Comparison of ENCODE assay signal across 11 cellular contexts in genomic region chr11:79018371-79018849, GRCh38.
DNase-seq lines count a peak whose midpoint lies in the region; ATAC-seq, FAIRE-seq and TF ChIP-seq lines count a peak whose summit lies in the region.
"Had no signal": no experiment of that assay in that cellular context is flagged by ENCODE, and none has a peak within 500 bp of the region (broad histone marks: within the 10 kb centered on the region; RNA-seq: fewer than 3 reads in every experiment).

No MANE protein-coding gene starts in this region.

- H3K4me1 ChIP-seq in mesodermal cell (ENCODE audit: control insufficient read depth, insufficient read depth, low read length, poor library complexity, severe bottlenecking), result peaks cover 12% of the 10 kb centered on the region

- DNase-seq in AG20443 (ENCODE audit: low spot score) (peak; percentile 41), NCI-H226 (peak; percentile 93), choroid plexus epithelial cell (ENCODE audit: low read depth) (peak; percentile 51), NCI-H187 (lab: John Stamatoyannopoulos, UW) (no peak), DMS79 (lab: John Stamatoyannopoulos, UW) (no peak), frontal cortex (ENCODE audit: low spot score in 2 of 2) (no peak)
- DNase-seq: cortex of kidney; NCI-H2029; stimulated activated naive B cell treated with anti-CD40 and anti-IgM and Interleukin-4, amounts not matched to agents 10 μg/mL and 1 μg/mL and 100 μg/mL, for 72 hours had no signal

- no peaks in the 10 kb centered on the region for H3K36me3 ChIP-seq in mesodermal cell (ENCODE audit: control insufficient read depth, insufficient read depth, low read length)

- H3K9me3 ChIP-seq in mesodermal cell (ENCODE audit: control insufficient read depth, low read length), result no peaks in the 10 kb centered on the region

- peak overlapping the region; percentile 70 for H3K27ac ChIP-seq in mesodermal cell (ENCODE audit: low read depth, low read length, severe bottlenecking)

- no peak for TF ChIP-seq CTCF in choroid plexus epithelial cell (conservative IDR thresholded peaks at IDR 0.05; ENCODE audit: low read depth, low read length)

- H3K4me3 ChIP-seq in choroid plexus epithelial cell (ENCODE audit: low read depth, low read length) (no peak overlapping the region), mesodermal cell (ENCODE audit: extremely low read depth, insufficient read depth, low read length, poor library complexity, severe bottlenecking) (no peak overlapping the region)

- 29 to 70% methylated on average over 1 of the region's 3 CpGs for WGBS in mesodermal cell (ENCODE audit: insufficient coverage in 2 of 2), 2 experiments

- no peak for ATAC-seq in HG02981 (IDR thresholded peaks at IDR 0.05; ENCODE audit: unreplicated experiment)
- ATAC-seq: stimulated activated naive B cell treated with anti-CD40 and anti-IgM and Interleukin-4, amounts not matched to agents 10 μg/mL and 1 μg/mL and 100 μg/mL, for 72 hours had no signal

- no peak for FAIRE-seq in frontal cortex (lab: Jason Lieb, UNC)

Comparison
In these comparisons a context has a peak if more than half of its experiments do, and no peak if none do; other contexts are left out.
1. DNase-seq: peak in AG20443 (single experiment), NCI-H226 (single experiment) and choroid plexus epithelial cell (single experiment); none in NCI-H187 (0 of 2), DMS79 (single experiment) and frontal cortex (0 of 2).